Comparison of ENCODE assay signal across 8 cellular contexts in genomic region chr1:110053557-110054428, GRCh38. TPM values are rescaled to one million over a fixed set of nuclear protein-coding genes. Genes with fewer than 3 reads are reported as not detected.
DNase-seq lines count a peak whose midpoint lies in the region; ATAC-seq and TF ChIP-seq lines count a peak whose summit lies in the region.

No MANE protein-coding gene starts in this region.

- H3K36me3 Mint-ChIP-seq in CD4-positive, alpha-beta memory T cell = peaks cover 69 to 94% of the 10 kb centered on the region in 2 donors

- H3K4me3 ChIP-seq in CD4-positive, alpha-beta memory T cell (ENCODE audit: low read length in 2 of 2) = no peak overlapping the region
- H3K4me3 ChIP-seq in HEK293 (ENCODE audit: low read depth, low read length) (no peak overlapping the region), retinal pigment epithelial cell (ENCODE audit: low read length) (no peak overlapping the region)

- peaks cover 1 to 9% (median 5%) of the 10 kb centered on the region in 4 donors for H3K4me1 Mint-ChIP-seq in CD4-positive, alpha-beta memory T cell

- peaks cover 71% of the 10 kb centered on the region for H3K36me3 ChIP-seq in CD4-positive, alpha-beta memory T cell (ENCODE audit: insufficient read depth, low read length)
- peaks cover 9 to 99% of the 10 kb centered on the region in 2 experiments for H3K36me3 ChIP-seq in HEK293 (ENCODE audit: control insufficient read depth in 2 of 2, insufficient read depth in 1 of 2, low read length in 2 of 2)

- no peaks in the 10 kb centered on the region for H3K9me3 Mint-ChIP-seq in CD4-positive, alpha-beta memory T cell

- POLR2A ChIA-PET in CD4-positive, alpha-beta memory T cell (lab: Charles Lee; ENCODE audit: partially characterized antibody) = no interaction called here
- POLR2A ChIA-PET in HEK293 (lab: Yijun Ruan, JAX) = interaction anchor here (1.1 kb wide), 1 partner anchor 12 kb away, joined by 3 read pairs; no protein-coding TSS in a partner anchor

- H3K27me3 ChIP-seq in CD4-positive, alpha-beta memory T cell (ENCODE audit: insufficient read depth, low read length) = no peaks in the 10 kb centered on the region

- H3K4me3 Mint-ChIP-seq in CD4-positive, alpha-beta memory T cell = no peak overlapping the region

- no peaks in the 10 kb centered on the region for H3K4me1 ChIP-seq in CD4-positive, alpha-beta memory T cell (ENCODE audit: insufficient read depth, low read length)
- H3K4me1 ChIP-seq in HEK293 (ENCODE audit: control insufficient read depth, insufficient read depth, low read length) = no peaks in the 10 kb centered on the region

- H3K27ac Mint-ChIP-seq in CD4-positive, alpha-beta memory T cell = peak overlapping the region in 3 of 7 donors; percentile 37 to 83 (median 49)

- H3K27ac ChIP-seq in CD4-positive, alpha-beta memory T cell (ENCODE audit: low read depth, low read length) = no peak overlapping the region
- no peak overlapping the region for H3K27ac ChIP-seq in HEK293 (ENCODE audit: extremely low read depth, low read depth, low read length)

- intact Hi-C loops in CD4-positive, alpha-beta memory T cell (cut with micrococcal nuclease) = loop anchor here (1.0 kb wide), 1 partner anchor 53 kb away; no protein-coding TSS in a partner anchor
- intact Hi-C loops in Right ventricle myocardium superior (cut with DNase I) = loop anchor here (2.0 kb wide), 1 partner anchor 53 kb away; no protein-coding TSS in a partner anchor

- H3K27me3 Mint-ChIP-seq in CD4-positive, alpha-beta memory T cell = no peaks in the 10 kb centered on the region

- peak; percentile 36 to 60 (median 53) for DNase-seq in CD4-positive, alpha-beta memory T cell
- peak; percentile 64 for DNase-seq in SK-N-DZ (ENCODE audit: low spot score)
- peak; percentile 73 for DNase-seq in activated naive CD4-positive, alpha-beta T cell treated with Interleukin-2 at 50 U/mL for 16 hours
- peak; percentile 77 for DNase-seq in Right ventricle myocardium superior
- no peak for DNase-seq in retinal pigment epithelial cell (ENCODE audit: low read depth)

- H3K9me3 ChIP-seq in CD4-positive, alpha-beta memory T cell (ENCODE audit: control insufficient read depth in 1 of 2, low read length in 2 of 2) = no peaks in the 10 kb centered on the region
- H3K9me3 ChIP-seq in HEK293 (ENCODE audit: control insufficient read depth, insufficient read depth, low read depth, low read length) = no peaks in the 10 kb centered on the region

- ATAC-seq in Right ventricle myocardium superior (ENCODE audit: poor library complexity) = peak; percentile 89
- no peak for ATAC-seq in GM19023 (IDR thresholded peaks at IDR 0.05; ENCODE audit: unreplicated experiment)
- no peak for ATAC-seq in GM21737 (IDR thresholded peaks at IDR 0.05; ENCODE audit: unreplicated experiment)

- TF ChIP-seq CTCF in HEK293 (tag by site-specific recombination; IDR thresholded peaks at IDR 0.05) = peak; percentile 92
- peak; percentile 99 for TF ChIP-seq CTCF in retinal pigment epithelial cell (conservative IDR thresholded peaks at IDR 0.05; ENCODE audit: low read depth, low read length)

- CTCF ChIA-PET in CD4-positive, alpha-beta memory T cell (lab: Charles Lee; ENCODE audit: partially characterized antibody) = interaction anchor here (1.0 to 12.2 kb wide), 14 partner anchors 9 to 507 kb away, joined by 3 to 120 read pairs (median 5); partner anchors contain the start of gene STRIP1
- CTCF ChIA-PET in HEK293 (lab: Yijun Ruan, JAX) = interaction anchor here (0.6 to 8.6 kb wide), 37 partner anchors 8 to 560 kb away, joined by 3 to 92 read pairs (median 5); partner anchors contain the start of genes CYB561D1, STRIP1 and UBL4B

TF ChIP-seq in HEK293, 187 proteins besides CTCF, POLR2A, EP300 and RAD21:
- TF ChIP-seq ZNF654 (tag by site-specific recombination; IDR thresholded peaks at IDR 0.05; ENCODE audit: low read depth) (peak; percentile 51), SCRT2 (tag by site-specific recombination; IDR thresholded peaks at IDR 0.05) (peak; percentile 87), ZNF677 (tag by site-specific recombination; IDR thresholded peaks at IDR 0.05) (no peak), ZNF350 (tag by site-specific recombination; IDR thresholded peaks at IDR 0.05) (no peak), ZNF830 (tag by site-specific recombination; IDR thresholded peaks at IDR 0.05; ENCODE audit: low read depth) (no peak), ZNF704 (tag by site-specific recombination; IDR thresholded peaks at IDR 0.05) (no peak), SP7 (tag by site-specific recombination; IDR thresholded peaks at IDR 0.05) (0 out of 2 replicates have a peak, but pooled peaks have one; percentile 12)

RNA-seq across cellular contexts. Expression of gene ALX3, which starts 16.7 kb away (rescaled TPM):
- not detected for total RNA-seq in CD4-positive, alpha-beta memory T cell
- not detected for polyA plus RNA-seq in CD4-positive, alpha-beta memory T cell
- polyA plus RNA-seq in SK-N-DZ (2014; cell fraction: cytosol; rRNA removed) = 0.40 and 2.0 TPM in 2 replicates
- 0.15 and 0.25 TPM in 2 replicates for polyA plus RNA-seq in SK-N-DZ (2014; cell fraction: nucleus; rRNA removed)
- not detected for total RNA-seq in Right ventricle myocardium superior

RNA-seq across cellular contexts. Expression of gene STRIP1, which starts 19.4 kb away (rescaled TPM):
- 10 to 100 TPM; 73.3 TPM for total RNA-seq in CD4-positive, alpha-beta memory T cell
- 10 to 100 TPM; 16.5 to 30.2 TPM for polyA plus RNA-seq in CD4-positive, alpha-beta memory T cell
- polyA plus RNA-seq in SK-N-DZ (2014; cell fraction: cytosol; rRNA removed) = 30.2 and 42.1 TPM in 2 replicates
- 125 and 160 TPM in 2 replicates for polyA plus RNA-seq in SK-N-DZ (2014; cell fraction: nucleus; rRNA removed)
- total RNA-seq in Right ventricle myocardium superior = 16.2 TPM

RNA-seq across cellular contexts. Expression of gene UBL4B, which starts 58.5 kb away (rescaled TPM):
- total RNA-seq in CD4-positive, alpha-beta memory T cell = not detected
- polyA plus RNA-seq in CD4-positive, alpha-beta memory T cell = not detected
- polyA plus RNA-seq in SK-N-DZ (2014; cell fraction: cytosol; rRNA removed) = 0.08 and 0.23 TPM in 2 replicates
- polyA plus RNA-seq in SK-N-DZ (2014; cell fraction: nucleus; rRNA removed) = 0.09 and 2.0 TPM in 2 replicates
- not detected for total RNA-seq in Right ventricle myocardium superior
